ENCODE assay signal across 1 cellular context in the genomic region with DNA sequence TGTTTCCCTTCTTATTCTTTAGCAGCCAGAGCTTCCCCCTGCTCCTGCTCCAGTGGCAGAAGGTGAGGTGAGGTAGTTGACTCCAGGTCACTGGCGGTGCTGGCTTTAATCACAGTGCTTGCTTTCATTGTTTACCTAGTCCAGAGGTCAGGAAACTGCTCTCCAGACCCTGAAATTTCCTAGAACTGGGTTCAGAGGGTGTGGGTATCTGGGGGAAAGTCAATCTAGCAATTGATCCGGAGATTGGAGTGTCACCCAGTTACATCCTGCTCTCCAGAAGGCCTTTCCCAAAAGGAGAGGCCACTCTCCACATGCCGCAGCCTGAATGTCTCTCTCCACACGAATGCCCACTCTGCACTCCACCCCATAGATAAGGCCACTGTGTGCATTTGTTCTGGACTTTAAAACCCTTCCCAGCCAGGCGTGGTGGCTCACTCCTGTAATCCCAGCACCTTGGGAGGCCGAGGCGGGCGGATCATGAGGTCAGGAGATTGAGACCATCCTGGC.
TF ChIP-seq lines count a peak whose summit lies in the region.

No MANE protein-coding gene starts in this region.

TF ChIP-seq in HepG2, 621 proteins besides CTCF, POLR2A, EP300 and RAD21 (continued from another document and continues in another):
- TF ChIP-seq ONECUT2 (CRISPR knock-in tag; IDR thresholded peaks at IDR 0.05), result peak; percentile 91
- TF ChIP-seq, protein P1, sequence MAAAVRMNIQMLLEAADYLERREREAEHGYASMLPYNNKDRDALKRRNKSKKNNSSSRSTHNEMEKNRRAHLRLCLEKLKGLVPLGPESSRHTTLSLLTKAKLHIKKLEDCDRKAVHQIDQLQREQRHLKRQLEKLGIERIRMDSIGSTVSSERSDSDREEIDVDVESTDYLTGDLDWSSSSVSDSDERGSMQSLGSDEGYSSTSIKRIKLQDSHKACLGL (CRISPR knock-in tag; IDR thresholded peaks at IDR 0.05), result no peak
- TF ChIP-seq, protein P2, sequence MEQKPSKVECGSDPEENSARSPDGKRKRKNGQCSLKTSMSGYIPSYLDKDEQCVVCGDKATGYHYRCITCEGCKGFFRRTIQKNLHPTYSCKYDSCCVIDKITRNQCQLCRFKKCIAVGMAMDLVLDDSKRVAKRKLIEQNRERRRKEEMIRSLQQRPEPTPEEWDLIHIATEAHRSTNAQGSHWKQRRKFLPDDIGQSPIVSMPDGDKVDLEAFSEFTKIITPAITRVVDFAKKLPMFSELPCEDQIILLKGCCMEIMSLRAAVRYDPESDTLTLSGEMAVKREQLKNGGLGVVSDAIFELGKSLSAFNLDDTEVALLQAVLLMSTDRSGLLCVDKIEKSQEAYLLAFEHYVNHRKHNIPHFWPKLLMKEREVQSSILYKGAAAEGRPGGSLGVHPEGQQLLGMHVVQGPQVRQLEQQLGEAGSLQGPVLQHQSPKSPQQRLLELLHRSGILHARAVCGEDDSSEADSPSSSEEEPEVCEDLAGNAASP (CRISPR knock-in tag; IDR thresholded peaks at IDR 0.05; ENCODE audit: borderline replicate concordance), result peak; percentile 100
- TF ChIP-seq, protein P3, sequence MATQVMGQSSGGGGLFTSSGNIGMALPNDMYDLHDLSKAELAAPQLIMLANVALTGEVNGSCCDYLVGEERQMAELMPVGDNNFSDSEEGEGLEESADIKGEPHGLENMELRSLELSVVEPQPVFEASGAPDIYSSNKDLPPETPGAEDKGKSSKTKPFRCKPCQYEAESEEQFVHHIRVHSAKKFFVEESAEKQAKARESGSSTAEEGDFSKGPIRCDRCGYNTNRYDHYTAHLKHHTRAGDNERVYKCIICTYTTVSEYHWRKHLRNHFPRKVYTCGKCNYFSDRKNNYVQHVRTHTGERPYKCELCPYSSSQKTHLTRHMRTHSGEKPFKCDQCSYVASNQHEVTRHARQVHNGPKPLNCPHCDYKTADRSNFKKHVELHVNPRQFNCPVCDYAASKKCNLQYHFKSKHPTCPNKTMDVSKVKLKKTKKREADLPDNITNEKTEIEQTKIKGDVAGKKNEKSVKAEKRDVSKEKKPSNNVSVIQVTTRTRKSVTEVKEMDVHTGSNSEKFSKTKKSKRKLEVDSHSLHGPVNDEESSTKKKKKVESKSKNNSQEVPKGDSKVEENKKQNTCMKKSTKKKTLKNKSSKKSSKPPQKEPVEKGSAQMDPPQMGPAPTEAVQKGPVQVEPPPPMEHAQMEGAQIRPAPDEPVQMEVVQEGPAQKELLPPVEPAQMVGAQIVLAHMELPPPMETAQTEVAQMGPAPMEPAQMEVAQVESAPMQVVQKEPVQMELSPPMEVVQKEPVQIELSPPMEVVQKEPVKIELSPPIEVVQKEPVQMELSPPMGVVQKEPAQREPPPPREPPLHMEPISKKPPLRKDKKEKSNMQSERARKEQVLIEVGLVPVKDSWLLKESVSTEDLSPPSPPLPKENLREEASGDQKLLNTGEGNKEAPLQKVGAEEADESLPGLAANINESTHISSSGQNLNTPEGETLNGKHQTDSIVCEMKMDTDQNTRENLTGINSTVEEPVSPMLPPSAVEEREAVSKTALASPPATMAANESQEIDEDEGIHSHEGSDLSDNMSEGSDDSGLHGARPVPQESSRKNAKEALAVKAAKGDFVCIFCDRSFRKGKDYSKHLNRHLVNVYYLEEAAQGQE (IDR thresholded peaks at IDR 0.05; ENCODE audit: borderline replicate concordance in 1 of 2, low read depth in 1 of 2, low read length in 2 of 2), result peak in 1 of 2 experiments; percentile 85; a peak in 2 of 4 replicates
- TF ChIP-seq, protein P4, sequence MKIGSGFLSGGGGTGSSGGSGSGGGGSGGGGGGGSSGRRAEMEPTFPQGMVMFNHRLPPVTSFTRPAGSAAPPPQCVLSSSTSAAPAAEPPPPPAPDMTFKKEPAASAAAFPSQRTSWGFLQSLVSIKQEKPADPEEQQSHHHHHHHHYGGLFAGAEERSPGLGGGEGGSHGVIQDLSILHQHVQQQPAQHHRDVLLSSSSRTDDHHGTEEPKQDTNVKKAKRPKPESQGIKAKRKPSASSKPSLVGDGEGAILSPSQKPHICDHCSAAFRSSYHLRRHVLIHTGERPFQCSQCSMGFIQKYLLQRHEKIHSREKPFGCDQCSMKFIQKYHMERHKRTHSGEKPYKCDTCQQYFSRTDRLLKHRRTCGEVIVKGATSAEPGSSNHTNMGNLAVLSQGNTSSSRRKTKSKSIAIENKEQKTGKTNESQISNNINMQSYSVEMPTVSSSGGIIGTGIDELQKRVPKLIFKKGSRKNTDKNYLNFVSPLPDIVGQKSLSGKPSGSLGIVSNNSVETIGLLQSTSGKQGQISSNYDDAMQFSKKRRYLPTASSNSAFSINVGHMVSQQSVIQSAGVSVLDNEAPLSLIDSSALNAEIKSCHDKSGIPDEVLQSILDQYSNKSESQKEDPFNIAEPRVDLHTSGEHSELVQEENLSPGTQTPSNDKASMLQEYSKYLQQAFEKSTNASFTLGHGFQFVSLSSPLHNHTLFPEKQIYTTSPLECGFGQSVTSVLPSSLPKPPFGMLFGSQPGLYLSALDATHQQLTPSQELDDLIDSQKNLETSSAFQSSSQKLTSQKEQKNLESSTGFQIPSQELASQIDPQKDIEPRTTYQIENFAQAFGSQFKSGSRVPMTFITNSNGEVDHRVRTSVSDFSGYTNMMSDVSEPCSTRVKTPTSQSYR (CRISPR knock-in tag; IDR thresholded peaks at IDR 0.05; ENCODE audit: borderline replicate concordance), result peak; percentile 70; the same call in 1 of the 2 replicates
- no peak for TF ChIP-seq TRIM24 (CRISPR knock-in tag; IDR thresholded peaks at IDR 0.05)
- no peak for TF ChIP-seq ZNF207 (IDR thresholded peaks at IDR 0.05; ENCODE audit: borderline replicate concordance)
- TF ChIP-seq NR3C1 (CRISPR knock-in tag; IDR thresholded peaks at IDR 0.05), result no peak
- TF ChIP-seq, protein P5, sequence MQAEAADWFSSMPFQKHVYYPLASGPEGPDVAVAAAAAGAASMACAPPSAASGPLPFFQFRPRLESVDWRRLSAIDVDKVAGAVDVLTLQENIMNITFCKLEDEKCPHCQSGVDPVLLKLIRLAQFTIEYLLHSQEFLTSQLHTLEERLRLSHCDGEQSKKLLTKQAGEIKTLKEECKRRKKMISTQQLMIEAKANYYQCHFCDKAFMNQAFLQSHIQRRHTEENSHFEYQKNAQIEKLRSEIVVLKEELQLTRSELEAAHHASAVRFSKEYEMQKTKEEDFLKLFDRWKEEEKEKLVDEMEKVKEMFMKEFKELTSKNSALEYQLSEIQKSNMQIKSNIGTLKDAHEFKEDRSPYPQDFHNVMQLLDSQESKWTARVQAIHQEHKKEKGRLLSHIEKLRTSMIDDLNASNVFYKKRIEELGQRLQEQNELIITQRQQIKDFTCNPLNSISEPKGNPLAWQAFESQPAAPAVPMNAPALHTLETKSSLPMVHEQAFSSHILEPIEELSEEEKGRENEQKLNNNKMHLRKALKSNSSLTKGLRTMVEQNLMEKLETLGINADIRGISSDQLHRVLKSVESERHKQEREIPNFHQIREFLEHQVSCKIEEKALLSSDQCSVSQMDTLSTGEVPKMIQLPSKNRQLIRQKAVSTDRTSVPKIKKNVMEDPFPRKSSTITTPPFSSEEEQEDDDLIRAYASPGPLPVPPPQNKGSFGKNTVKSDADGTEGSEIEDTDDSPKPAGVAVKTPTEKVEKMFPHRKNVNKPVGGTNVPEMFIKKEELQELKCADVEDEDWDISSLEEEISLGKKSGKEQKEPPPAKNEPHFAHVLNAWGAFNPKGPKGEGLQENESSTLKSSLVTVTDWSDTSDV (CRISPR knock-in tag; IDR thresholded peaks at IDR 0.05), result no peak
- TF ChIP-seq ATM (IDR thresholded peaks at IDR 0.05; ENCODE audit: borderline replicate concordance), result no peak
- peak; percentile 99 for TF ChIP-seq NCOA2 (CRISPR knock-in tag; IDR thresholded peaks at IDR 0.05)
- 0 out of 2 replicates have a peak, but pooled peaks have one; percentile 40 for TF ChIP-seq ZMAT3 (CRISPR knock-in tag; conservative IDR thresholded peaks at IDR 0.05)
- TF ChIP-seq ZBTB1 (CRISPR knock-in tag; IDR thresholded peaks at IDR 0.05; ENCODE audit: borderline replicate concordance), result no peak
- peak; percentile 66; the same call in 1 of the 2 replicates for TF ChIP-seq ZNF607 (CRISPR knock-in tag; IDR thresholded peaks at IDR 0.05; ENCODE audit: borderline replicate concordance)
- TF ChIP-seq, protein P6, sequence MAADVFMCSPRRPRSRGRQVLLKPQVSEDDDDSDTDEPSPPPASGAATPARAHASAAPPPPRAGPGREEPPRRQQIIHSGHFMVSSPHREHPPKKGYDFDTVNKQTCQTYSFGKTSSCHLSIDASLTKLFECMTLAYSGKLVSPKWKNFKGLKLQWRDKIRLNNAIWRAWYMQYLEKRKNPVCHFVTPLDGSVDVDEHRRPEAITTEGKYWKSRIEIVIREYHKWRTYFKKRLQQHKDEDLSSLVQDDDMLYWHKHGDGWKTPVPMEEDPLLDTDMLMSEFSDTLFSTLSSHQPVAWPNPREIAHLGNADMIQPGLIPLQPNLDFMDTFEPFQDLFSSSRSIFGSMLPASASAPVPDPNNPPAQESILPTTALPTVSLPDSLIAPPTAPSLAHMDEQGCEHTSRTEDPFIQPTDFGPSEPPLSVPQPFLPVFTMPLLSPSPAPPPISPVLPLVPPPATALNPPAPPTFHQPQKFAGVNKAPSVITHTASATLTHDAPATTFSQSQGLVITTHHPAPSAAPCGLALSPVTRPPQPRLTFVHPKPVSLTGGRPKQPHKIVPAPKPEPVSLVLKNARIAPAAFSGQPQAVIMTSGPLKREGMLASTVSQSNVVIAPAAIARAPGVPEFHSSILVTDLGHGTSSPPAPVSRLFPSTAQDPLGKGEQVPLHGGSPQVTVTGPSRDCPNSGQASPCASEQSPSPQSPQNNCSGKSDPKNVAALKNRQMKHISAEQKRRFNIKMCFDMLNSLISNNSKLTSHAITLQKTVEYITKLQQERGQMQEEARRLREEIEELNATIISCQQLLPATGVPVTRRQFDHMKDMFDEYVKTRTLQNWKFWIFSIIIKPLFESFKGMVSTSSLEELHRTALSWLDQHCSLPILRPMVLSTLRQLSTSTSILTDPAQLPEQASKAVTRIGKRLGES (CRISPR knock-in tag; IDR thresholded peaks at IDR 0.05; ENCODE audit: borderline replicate concordance), result no peak
- TF ChIP-seq REL (CRISPR knock-in tag; conservative IDR thresholded peaks at IDR 0.05), result no peak
- no peak for TF ChIP-seq ZNF589 (CRISPR knock-in tag; conservative IDR thresholded peaks at IDR 0.05)
- no peak for TF ChIP-seq PAX8 (CRISPR knock-in tag; IDR thresholded peaks at IDR 0.05; ENCODE audit: borderline replicate concordance)
- no peak for TF ChIP-seq ZNF17 (CRISPR knock-in tag; IDR thresholded peaks at IDR 0.05)
- peak; percentile 58; the same call in 1 of the 2 replicates for TF ChIP-seq ZNF724P (CRISPR knock-in tag; IDR thresholded peaks at IDR 0.05; ENCODE audit: borderline replicate concordance)
- TF ChIP-seq NFIB (CRISPR knock-in tag; IDR thresholded peaks at IDR 0.05; ENCODE audit: borderline replicate concordance), result no peak
- TF ChIP-seq NCOR1 (IDR thresholded peaks at IDR 0.05; ENCODE audit: borderline replicate concordance, low read length), result peak; percentile 95
- TF ChIP-seq, protein P7, sequence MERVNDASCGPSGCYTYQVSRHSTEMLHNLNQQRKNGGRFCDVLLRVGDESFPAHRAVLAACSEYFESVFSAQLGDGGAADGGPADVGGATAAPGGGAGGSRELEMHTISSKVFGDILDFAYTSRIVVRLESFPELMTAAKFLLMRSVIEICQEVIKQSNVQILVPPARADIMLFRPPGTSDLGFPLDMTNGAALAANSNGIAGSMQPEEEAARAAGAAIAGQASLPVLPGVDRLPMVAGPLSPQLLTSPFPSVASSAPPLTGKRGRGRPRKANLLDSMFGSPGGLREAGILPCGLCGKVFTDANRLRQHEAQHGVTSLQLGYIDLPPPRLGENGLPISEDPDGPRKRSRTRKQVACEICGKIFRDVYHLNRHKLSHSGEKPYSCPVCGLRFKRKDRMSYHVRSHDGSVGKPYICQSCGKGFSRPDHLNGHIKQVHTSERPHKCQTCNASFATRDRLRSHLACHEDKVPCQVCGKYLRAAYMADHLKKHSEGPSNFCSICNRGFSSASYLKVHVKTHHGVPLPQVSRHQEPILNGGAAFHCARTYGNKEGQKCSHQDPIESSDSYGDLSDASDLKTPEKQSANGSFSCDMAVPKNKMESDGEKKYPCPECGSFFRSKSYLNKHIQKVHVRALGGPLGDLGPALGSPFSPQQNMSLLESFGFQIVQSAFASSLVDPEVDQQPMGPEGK (CRISPR knock-in tag; IDR thresholded peaks at IDR 0.05), result peak; percentile 81
- TF ChIP-seq, protein P8, sequence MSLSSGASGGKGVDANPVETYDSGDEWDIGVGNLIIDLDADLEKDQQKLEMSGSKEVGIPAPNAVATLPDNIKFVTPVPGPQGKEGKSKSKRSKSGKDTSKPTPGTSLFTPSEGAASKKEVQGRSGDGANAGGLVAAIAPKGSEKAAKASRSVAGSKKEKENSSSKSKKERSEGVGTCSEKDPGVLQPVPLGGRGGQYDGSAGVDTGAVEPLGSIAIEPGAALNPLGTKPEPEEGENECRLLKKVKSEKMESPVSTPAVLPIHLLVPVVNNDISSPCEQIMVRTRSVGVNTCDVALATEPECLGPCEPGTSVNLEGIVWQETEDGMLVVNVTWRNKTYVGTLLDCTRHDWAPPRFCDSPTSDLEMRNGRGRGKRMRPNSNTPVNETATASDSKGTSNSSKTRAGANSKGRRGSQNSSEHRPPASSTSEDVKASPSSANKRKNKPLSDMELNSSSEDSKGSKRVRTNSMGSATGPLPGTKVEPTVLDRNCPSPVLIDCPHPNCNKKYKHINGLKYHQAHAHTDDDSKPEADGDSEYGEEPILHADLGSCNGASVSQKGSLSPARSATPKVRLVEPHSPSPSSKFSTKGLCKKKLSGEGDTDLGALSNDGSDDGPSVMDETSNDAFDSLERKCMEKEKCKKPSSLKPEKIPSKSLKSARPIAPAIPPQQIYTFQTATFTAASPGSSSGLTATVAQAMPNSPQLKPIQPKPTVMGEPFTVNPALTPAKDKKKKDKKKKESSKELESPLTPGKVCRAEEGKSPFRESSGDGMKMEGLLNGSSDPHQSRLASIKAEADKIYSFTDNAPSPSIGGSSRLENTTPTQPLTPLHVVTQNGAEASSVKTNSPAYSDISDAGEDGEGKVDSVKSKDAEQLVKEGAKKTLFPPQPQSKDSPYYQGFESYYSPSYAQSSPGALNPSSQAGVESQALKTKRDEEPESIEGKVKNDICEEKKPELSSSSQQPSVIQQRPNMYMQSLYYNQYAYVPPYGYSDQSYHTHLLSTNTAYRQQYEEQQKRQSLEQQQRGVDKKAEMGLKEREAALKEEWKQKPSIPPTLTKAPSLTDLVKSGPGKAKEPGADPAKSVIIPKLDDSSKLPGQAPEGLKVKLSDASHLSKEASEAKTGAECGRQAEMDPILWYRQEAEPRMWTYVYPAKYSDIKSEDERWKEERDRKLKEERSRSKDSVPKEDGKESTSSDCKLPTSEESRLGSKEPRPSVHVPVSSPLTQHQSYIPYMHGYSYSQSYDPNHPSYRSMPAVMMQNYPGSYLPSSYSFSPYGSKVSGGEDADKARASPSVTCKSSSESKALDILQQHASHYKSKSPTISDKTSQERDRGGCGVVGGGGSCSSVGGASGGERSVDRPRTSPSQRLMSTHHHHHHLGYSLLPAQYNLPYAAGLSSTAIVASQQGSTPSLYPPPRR (CRISPR knock-in tag; IDR thresholded peaks at IDR 0.05; ENCODE audit: borderline replicate concordance), result peak; percentile 98
- TF ChIP-seq ZNF224 (CRISPR knock-in tag; IDR thresholded peaks at IDR 0.05), result 0 out of 2 replicates have a peak, but pooled peaks have one; percentile 46
- TF ChIP-seq PPARG (CRISPR knock-in tag; conservative IDR thresholded peaks at IDR 0.05), result peak; percentile 97
- TF ChIP-seq ZNF773 (CRISPR knock-in tag; IDR thresholded peaks at IDR 0.05; ENCODE audit: borderline replicate concordance), result no peak
